ENCODE assay signal across 1 cellular context in genomic region chr11:57476883-57477506, GRCh38.
TF ChIP-seq lines count a peak whose summit lies in the region.

No MANE protein-coding gene starts in this region.

TF ChIP-seq in HepG2, 621 proteins besides CTCF, POLR2A, EP300 and RAD21:
- TF ChIP-seq RBM39 (IDR thresholded peaks at IDR 0.05; ENCODE audit: low read depth, low read length, poor library complexity, severe bottlenecking): peak; percentile 25
- peak; percentile 30 for TF ChIP-seq RBFOX2 (IDR thresholded peaks at IDR 0.05; ENCODE audit: low read depth, low read length)
- TF ChIP-seq PATZ1 (CRISPR knock-in tag; IDR thresholded peaks at IDR 0.05): peak; percentile 39; the same call in 1 of the 2 replicates
- TF ChIP-seq SAFB2 (CRISPR knock-in tag; IDR thresholded peaks at IDR 0.05; ENCODE audit: borderline replicate concordance, low read depth): no peak
- TF ChIP-seq ZNF652 (CRISPR knock-in tag; IDR thresholded peaks at IDR 0.05; ENCODE audit: borderline replicate concordance, low read depth): peak; percentile 47; the same call in 1 of the 2 replicates
- peak; percentile 80 for TF ChIP-seq AGO2 (optimal IDR thresholded peaks at IDR 0.05; ENCODE audit: low read depth, low read length)
- TF ChIP-seq CREM (IDR thresholded peaks at IDR 0.05): no peak
- no peak for TF ChIP-seq CREM (CRISPR knock-in tag; IDR thresholded peaks at IDR 0.05)
- peak; percentile 32 for TF ChIP-seq HNRNPK (IDR thresholded peaks at IDR 0.05; ENCODE audit: low read depth, low read length, poor library complexity, severe bottlenecking)
- TF ChIP-seq SNAPC4 (CRISPR knock-in tag; IDR thresholded peaks at IDR 0.05): no peak
